Comparison of ENCODE assay signal across 11 cellular contexts in genomic region chr15:57017024-57017423, GRCh38.
DNase-seq lines count a peak whose midpoint lies in the region; ATAC-seq and TF ChIP-seq lines count a peak whose summit lies in the region.
"Had no signal": no experiment of that assay in that cellular context is flagged by ENCODE, and none has a peak within 500 bp of the region (broad histone marks: within the 10 kb centered on the region; RNA-seq: fewer than 3 reads in every experiment).

No MANE protein-coding gene starts in this region.

- no peaks in the 10 kb centered on the region for H3K9me2 ChIP-seq in Karpas-422 (replicated peaks; ENCODE audit: insufficient read depth, low read length)

- H3K9ac ChIP-seq in Karpas-422 (ENCODE audit: low read length): no peak overlapping the region

- no peak overlapping the region for H2AFZ ChIP-seq in Karpas-422 (ENCODE audit: low read length)

- H3K4me2 ChIP-seq in Karpas-422 (ENCODE audit: low read depth, low read length, poor library complexity, severe bottlenecking): no peak overlapping the region

- H3K27me3 ChIP-seq in Karpas-422 (ENCODE audit: low read length): no peaks in the 10 kb centered on the region

- H3K9me3 ChIP-seq in Karpas-422 (ENCODE audit: low read length): no peaks in the 10 kb centered on the region
- H3K9me3 ChIP-seq: thoracic aorta had no signal

- no peaks in the 10 kb centered on the region for H3K27me3 Mint-ChIP-seq in osteocyte (ENCODE audit: unreplicated experiment)

- 0 out of 2 replicates have a peak, but pooled peaks cover 3% of the 10 kb centered on the region for H3K36me3 ChIP-seq in Karpas-422 (ENCODE audit: insufficient read depth, low read length)
- H3K36me3 ChIP-seq: thoracic aorta had no signal

- H3K4me3 ChIP-seq in Karpas-422 (ENCODE audit: low read length): no peak overlapping the region
- H3K4me3 ChIP-seq: thoracic aorta had no signal

- H3K27ac ChIP-seq in Karpas-422 (ENCODE audit: low read length) (no peak overlapping the region), cingulate gyrus (ENCODE audit: low read depth, low read length) (peak overlapping the region; percentile 31)
- H3K27ac ChIP-seq: thoracic aorta had no signal

- H3K9me3 Mint-ChIP-seq in osteocyte (ENCODE audit: unreplicated experiment): no peaks in the 10 kb centered on the region

- peaks cover 34% of the 10 kb centered on the region for H3K4me1 Mint-ChIP-seq in osteocyte (ENCODE audit: unreplicated experiment)

- no peaks in the 10 kb centered on the region for H4K20me1 ChIP-seq in Karpas-422 (ENCODE audit: insufficient read depth, low read depth, low read length)

- no peak overlapping the region for H3K27ac Mint-ChIP-seq in osteocyte (ENCODE audit: unreplicated experiment)

- H3K4me1 ChIP-seq in Karpas-422 (ENCODE audit: low read length): peaks cover 3% of the 10 kb centered on the region; the same call in 1 of the 2 replicates

- peaks cover 96% of the 10 kb centered on the region for H3K79me2 ChIP-seq in Karpas-422 (ENCODE audit: low read length)

- peaks cover 4% of the 10 kb centered on the region for H3K36me3 Mint-ChIP-seq in osteocyte (ENCODE audit: unreplicated experiment)

- ATAC-seq in GM21723 (IDR thresholded peaks at IDR 0.05; ENCODE audit: unreplicated experiment): no peak

- DNase-seq in NCI-H2171 treated with DMSO at 0.1 percent for 48 hours (lab: John Stamatoyannopoulos, UW): peak; percentile 18
- no peak for DNase-seq in NCI-H2171 (lab: John Stamatoyannopoulos, UW)
- DNase-seq in Karpas-422: peak; percentile 59
- no peak for DNase-seq in osteocyte (ENCODE audit: extremely low spot score, unreplicated experiment)
- no peak for DNase-seq in GM03348 (ENCODE audit: low spot score)
- no peak for DNase-seq in SIG-M5 (lab: John Stamatoyannopoulos, UW)
- DNase-seq: activated T-cell treated with anti-CD3 and anti-CD28 coated beads, Interleukin-2, amount 50 U/mL, for 1 hour; NCI-H1092 had no signal

- TF ChIP-seq CTCF in osteocyte (IDR thresholded peaks at IDR 0.05): peak; percentile 38

- no peak overlapping the region for H3K4me3 Mint-ChIP-seq in osteocyte (ENCODE audit: unreplicated experiment)

Comparison
In these comparisons a context has a peak if more than half of its experiments do, and no peak if none do; other contexts are left out.
1. DNase-seq: peak in NCI-H2171 treated with DMSO at 0.1 percent for 48 hours (single experiment) and Karpas-422 (single experiment); none in NCI-H2171 (single experiment), osteocyte (single experiment), GM03348 (single experiment) and SIG-M5 (single experiment).